ENCODE assay signal across 2 cellular contexts in the genomic region with DNA sequence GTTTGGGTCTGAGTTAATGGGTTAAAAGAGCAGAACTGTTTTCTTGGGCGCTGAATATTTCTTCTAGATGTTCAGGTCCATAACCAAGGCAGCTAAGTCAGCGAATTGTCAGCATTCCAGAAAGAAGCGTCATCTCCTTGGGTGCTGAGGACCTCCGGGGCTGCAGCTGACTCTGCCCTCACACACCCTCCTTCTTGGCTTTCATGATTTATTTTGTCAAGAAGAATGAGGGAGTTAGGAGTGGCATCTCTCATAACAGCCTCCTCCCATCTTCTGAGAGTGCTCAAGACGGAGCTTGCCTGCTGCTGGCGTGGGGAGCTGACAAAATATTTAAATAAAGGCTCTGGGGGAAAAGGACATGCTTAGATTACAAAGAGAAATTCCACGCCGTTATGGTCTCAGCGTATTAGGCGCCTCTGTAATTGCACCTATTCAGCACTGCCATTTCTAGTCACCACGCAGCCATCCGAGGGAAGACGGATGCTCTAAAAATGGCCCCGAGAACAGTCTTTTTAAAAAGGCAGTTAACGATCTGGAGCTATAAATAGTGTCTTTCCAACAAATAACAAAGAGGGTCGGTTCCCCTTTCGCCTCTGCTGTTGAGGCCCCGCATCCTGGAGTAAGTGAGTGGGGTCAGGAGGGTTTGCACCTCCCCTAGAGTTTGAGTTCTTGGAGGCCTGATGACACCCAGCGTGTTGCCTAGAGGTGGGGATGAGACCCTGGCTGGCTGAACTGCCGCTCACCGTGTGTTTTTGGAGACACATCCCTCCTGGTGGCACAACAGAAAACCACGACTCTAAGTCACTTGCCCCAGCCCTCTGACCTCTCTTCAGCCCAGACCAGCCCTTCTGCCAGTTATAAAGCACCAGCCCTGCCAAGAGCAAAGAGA.
A peak's percentile ranks its signal among the peaks of the same experiment; 100 is the strongest.
TF ChIP-seq lines count a peak whose summit lies in the region.

No MANE protein-coding gene starts in this region.

TF ChIP-seq in HepG2, 621 proteins besides CTCF, POLR2A, EP300 and RAD21 (continued from another document):
- TF ChIP-seq, protein P1, sequence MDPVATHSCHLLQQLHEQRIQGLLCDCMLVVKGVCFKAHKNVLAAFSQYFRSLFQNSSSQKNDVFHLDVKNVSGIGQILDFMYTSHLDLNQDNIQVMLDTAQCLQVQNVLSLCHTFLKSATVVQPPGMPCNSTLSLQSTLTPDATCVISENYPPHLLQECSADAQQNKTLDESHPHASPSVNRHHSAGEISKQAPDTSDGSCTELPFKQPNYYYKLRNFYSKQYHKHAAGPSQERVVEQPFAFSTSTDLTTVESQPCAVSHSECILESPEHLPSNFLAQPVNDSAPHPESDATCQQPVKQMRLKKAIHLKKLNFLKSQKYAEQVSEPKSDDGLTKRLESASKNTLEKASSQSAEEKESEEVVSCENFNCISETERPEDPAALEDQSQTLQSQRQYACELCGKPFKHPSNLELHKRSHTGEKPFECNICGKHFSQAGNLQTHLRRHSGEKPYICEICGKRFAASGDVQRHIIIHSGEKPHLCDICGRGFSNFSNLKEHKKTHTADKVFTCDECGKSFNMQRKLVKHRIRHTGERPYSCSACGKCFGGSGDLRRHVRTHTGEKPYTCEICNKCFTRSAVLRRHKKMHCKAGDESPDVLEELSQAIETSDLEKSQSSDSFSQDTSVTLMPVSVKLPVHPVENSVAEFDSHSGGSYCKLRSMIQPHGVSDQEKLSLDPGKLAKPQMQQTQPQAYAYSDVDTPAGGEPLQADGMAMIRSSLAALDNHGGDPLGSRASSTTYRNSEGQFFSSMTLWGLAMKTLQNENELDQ (CRISPR knock-in tag; IDR thresholded peaks at IDR 0.05; ENCODE audit: borderline replicate concordance), result no peak
- TF ChIP-seq, protein P2, sequence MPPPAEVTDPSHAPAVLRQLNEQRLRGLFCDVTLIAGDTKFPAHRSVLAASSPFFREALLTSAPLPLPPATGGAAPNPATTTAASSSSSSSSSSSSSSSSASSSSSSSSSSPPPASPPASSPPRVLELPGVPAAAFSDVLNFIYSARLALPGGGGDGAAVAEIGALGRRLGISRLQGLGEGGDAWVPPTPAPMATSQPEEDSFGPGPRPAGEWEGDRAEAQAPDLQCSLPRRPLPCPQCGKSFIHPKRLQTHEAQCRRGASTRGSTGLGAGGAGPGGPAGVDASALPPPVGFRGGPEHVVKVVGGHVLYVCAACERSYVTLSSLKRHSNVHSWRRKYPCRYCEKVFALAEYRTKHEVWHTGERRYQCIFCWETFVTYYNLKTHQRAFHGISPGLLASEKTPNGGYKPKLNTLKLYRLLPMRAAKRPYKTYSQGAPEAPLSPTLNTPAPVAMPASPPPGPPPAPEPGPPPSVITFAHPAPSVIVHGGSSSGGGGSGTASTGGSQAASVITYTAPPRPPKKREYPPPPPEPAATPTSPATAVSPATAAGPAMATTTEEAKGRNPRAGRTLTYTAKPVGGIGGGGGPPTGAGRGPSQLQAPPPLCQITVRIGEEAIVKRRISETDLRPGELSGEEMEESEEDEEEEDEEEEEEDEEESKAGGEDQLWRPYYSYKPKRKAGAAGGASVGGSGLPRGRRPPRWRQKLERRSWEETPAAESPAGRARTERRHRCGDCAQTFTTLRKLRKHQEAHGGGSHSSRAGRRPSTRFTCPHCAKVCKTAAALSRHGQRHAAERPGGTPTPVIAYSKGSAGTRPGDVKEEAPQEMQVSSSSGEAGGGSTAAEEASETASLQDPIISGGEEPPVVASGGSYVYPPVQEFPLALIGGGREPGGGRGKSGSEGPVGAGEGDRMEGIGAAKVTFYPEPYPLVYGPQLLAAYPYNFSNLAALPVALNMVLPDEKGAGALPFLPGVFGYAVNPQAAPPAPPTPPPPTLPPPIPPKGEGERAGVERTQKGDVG (CRISPR knock-in tag; IDR thresholded peaks at IDR 0.05; ENCODE audit: borderline replicate concordance), result 0 out of 2 replicates have a peak, but pooled peaks have one; percentile 45
- no peak for TF ChIP-seq ZNF12 (CRISPR knock-in tag; IDR thresholded peaks at IDR 0.05)
TF ChIP-seq in HepG2: peak in this region for 4.

TF ChIP-seq in SK-N-SH treated with all-trans-retinoic acid at 6 μM for 48 hours, 23 proteins besides CTCF, POLR2A, EP300 and RAD21 (continued from another document):
- TF ChIP-seq, protein P3, sequence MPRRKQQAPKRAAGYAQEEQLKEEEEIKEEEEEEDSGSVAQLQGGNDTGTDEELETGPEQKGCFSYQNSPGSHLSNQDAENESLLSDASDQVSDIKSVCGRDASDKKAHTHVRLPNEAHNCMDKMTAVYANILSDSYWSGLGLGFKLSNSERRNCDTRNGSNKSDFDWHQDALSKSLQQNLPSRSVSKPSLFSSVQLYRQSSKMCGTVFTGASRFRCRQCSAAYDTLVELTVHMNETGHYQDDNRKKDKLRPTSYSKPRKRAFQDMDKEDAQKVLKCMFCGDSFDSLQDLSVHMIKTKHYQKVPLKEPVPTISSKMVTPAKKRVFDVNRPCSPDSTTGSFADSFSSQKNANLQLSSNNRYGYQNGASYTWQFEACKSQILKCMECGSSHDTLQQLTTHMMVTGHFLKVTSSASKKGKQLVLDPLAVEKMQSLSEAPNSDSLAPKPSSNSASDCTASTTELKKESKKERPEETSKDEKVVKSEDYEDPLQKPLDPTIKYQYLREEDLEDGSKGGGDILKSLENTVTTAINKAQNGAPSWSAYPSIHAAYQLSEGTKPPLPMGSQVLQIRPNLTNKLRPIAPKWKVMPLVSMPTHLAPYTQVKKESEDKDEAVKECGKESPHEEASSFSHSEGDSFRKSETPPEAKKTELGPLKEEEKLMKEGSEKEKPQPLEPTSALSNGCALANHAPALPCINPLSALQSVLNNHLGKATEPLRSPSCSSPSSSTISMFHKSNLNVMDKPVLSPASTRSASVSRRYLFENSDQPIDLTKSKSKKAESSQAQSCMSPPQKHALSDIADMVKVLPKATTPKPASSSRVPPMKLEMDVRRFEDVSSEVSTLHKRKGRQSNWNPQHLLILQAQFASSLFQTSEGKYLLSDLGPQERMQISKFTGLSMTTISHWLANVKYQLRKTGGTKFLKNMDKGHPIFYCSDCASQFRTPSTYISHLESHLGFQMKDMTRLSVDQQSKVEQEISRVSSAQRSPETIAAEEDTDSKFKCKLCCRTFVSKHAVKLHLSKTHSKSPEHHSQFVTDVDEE (CRISPR knock-in tag; IDR thresholded peaks at IDR 0.05), result no peak
- TF ChIP-seq ZNF8 (CRISPR knock-in tag; IDR thresholded peaks at IDR 0.05) (no peak), ARNTL (CRISPR knock-in tag; IDR thresholded peaks at IDR 0.05; ENCODE audit: borderline replicate concordance, low read depth) (no peak)
- TF ChIP-seq, protein P4, sequence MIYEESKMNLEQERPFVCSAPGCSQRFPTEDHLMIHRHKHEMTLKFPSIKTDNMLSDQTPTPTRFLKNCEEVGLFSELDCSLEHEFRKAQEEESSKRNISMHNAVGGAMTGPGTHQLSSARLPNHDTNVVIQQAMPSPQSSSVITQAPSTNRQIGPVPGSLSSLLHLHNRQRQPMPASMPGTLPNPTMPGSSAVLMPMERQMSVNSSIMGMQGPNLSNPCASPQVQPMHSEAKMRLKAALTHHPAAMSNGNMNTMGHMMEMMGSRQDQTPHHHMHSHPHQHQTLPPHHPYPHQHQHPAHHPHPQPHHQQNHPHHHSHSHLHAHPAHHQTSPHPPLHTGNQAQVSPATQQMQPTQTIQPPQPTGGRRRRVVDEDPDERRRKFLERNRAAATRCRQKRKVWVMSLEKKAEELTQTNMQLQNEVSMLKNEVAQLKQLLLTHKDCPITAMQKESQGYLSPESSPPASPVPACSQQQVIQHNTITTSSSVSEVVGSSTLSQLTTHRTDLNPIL (CRISPR knock-in tag; IDR thresholded peaks at IDR 0.05; ENCODE audit: low read depth), result no peak
